In genomic region chr10:99619090-99619800, GRCh38 we compare ENCODE assay signal across 8 cellular contexts. TPM values are rescaled to one million over a fixed set of nuclear protein-coding genes. Genes with fewer than 3 reads are reported as not detected.
A peak's percentile ranks its signal among the peaks of the same experiment; 100 is the strongest.
DNase-seq lines count a peak whose midpoint lies in the region; ATAC-seq, FAIRE-seq and TF ChIP-seq lines count a peak whose summit lies in the region.

No MANE protein-coding gene starts in this region.

- no peak for FAIRE-seq in RCC 7860 (lab: Jason Lieb, UNC)

- peak overlapping the region; percentile 96 for H3K4me3 Mint-ChIP-seq in activated CD4-positive, alpha-beta T cell treated with anti-CD3 and anti-CD28 coated beads for 36 hours
- peak overlapping the region; percentile 84 for H3K4me3 Mint-ChIP-seq in neural crest cell

- no peaks in the 10 kb centered on the region for H3K27me3 ChIP-seq in endocrine pancreas (ENCODE audit: control insufficient read depth, insufficient read depth, low read length)

- H3K36me3 Mint-ChIP-seq in activated CD4-positive, alpha-beta T cell treated with anti-CD3 and anti-CD28 coated beads for 36 hours (ENCODE audit: low read depth) = peaks cover 27% of the 10 kb centered on the region
- H3K36me3 Mint-ChIP-seq in neural crest cell (ENCODE audit: low read depth) = no peaks in the 10 kb centered on the region

- no peaks in the 10 kb centered on the region for H3K36me3 ChIP-seq in endocrine pancreas (ENCODE audit: control insufficient read depth, insufficient read depth, low read length)

- peaks cover 49% of the 10 kb centered on the region for H3K4me1 Mint-ChIP-seq in activated CD4-positive, alpha-beta T cell treated with anti-CD3 and anti-CD28 coated beads for 36 hours
- peaks cover 34% of the 10 kb centered on the region for H3K4me1 Mint-ChIP-seq in neural crest cell

- peak overlapping the region; percentile 86 for H3K4me3 ChIP-seq in endocrine pancreas (ENCODE audit: control insufficient read depth, insufficient read depth, low read length)

- H3K27me3 Mint-ChIP-seq in activated CD4-positive, alpha-beta T cell treated with anti-CD3 and anti-CD28 coated beads for 36 hours = no peaks in the 10 kb centered on the region
- no peaks in the 10 kb centered on the region for H3K27me3 Mint-ChIP-seq in neural crest cell (ENCODE audit: low read depth)

- ATAC-seq in activated CD4-positive, alpha-beta T cell treated with anti-CD3 and anti-CD28 coated beads for 36 hours = no peak

- peak overlapping the region; percentile 98 for H3K27ac Mint-ChIP-seq in activated CD4-positive, alpha-beta T cell treated with anti-CD3 and anti-CD28 coated beads for 36 hours
- H3K27ac Mint-ChIP-seq in neural crest cell (ENCODE audit: unreplicated experiment) = peak overlapping the region; percentile 47

- H3K4me1 ChIP-seq in endocrine pancreas (ENCODE audit: control insufficient read depth, insufficient read depth, low read length) = peaks cover 27% of the 10 kb centered on the region

- no peak for TF ChIP-seq CTCF in neural crest cell (conservative IDR thresholded peaks at IDR 0.05)

- POLR2A ChIA-PET in activated CD4-positive, alpha-beta T cell treated with anti-CD3 and anti-CD28 coated beads for 36 hours (lab: Charles Lee) = interaction anchor here (0.5 to 4.3 kb wide), 5 partner anchors 40 to 189 kb away, joined by 3 to 30 read pairs (median 5); partner anchors contain the start of genes COX15, CUTC, ENTPD7 and GOT1

- no peaks in the 10 kb centered on the region for H3K9me3 Mint-ChIP-seq in activated CD4-positive, alpha-beta T cell treated with anti-CD3 and anti-CD28 coated beads for 36 hours (ENCODE audit: low read depth)
- no peaks in the 10 kb centered on the region for H3K9me3 Mint-ChIP-seq in neural crest cell

- H3K9me3 ChIP-seq in endocrine pancreas (ENCODE audit: control insufficient read depth, low read length) = no peaks in the 10 kb centered on the region

- intact Hi-C loops in activated CD4-positive, alpha-beta T cell treated with anti-CD3 and anti-CD28 coated beads for 36 hours (cut with DNase I, micrococcal nuclease) = no loop called here

- H3K9ac ChIP-seq in endocrine pancreas (ENCODE audit: control insufficient read depth, insufficient read depth, low read length) = peak overlapping the region; percentile 58

- CTCF ChIA-PET in activated CD4-positive, alpha-beta T cell treated with anti-CD3 and anti-CD28 coated beads for 36 hours (lab: Charles Lee) = interaction anchor here (0.7 to 2.5 kb wide), 7 partner anchors 10 to 1591 kb away, joined by 3 to 10 read pairs (median 3); no protein-coding TSS in a partner anchor

- DNase-seq in activated CD4-positive, alpha-beta T cell treated with anti-CD3 and anti-CD28 coated beads for 36 hours = peak; percentile 24
- DNase-seq in activated CD4-positive, alpha-beta T cell treated with anti-CD3 and anti-CD28 coated beads for 1 hour = no peak
- DNase-seq in RCC 7860 (ENCODE audit: low spot score) (peak; percentile 10), neural crest cell (ENCODE audit: low read depth, low spot score) (no peak), NCI-H748 treated with DMSO at 0.1 percent for 48 hours (lab: John Stamatoyannopoulos, UW) (no peak), T-helper 9 cell (no peak)
- no peak for DNase-seq in effector CD4-positive, alpha-beta T cell

RNA-seq across cellular contexts. Expression of gene SLC25A28, which starts 1.0 kb away (rescaled TPM):
- 10 to 100 TPM; 55.0 to 65.9 TPM for total RNA-seq in activated CD4-positive, alpha-beta T cell treated with anti-CD3 and anti-CD28 coated beads for 36 hours
- total RNA-seq in neural crest cell = 28.4 and 40.2 TPM in 2 replicates

RNA-seq across cellular contexts. Expression of gene ENTPD7, which starts 40.1 kb away (rescaled TPM):
- total RNA-seq in activated CD4-positive, alpha-beta T cell treated with anti-CD3 and anti-CD28 coated beads for 36 hours = 1 to 10 TPM; 2.5 to 2.7 TPM
- 23.9 and 24.9 TPM in 2 replicates for total RNA-seq in neural crest cell

Comparison
In these comparisons a context has a peak if more than half of its experiments do, and no peak if none do; other contexts are left out.
1. DNase-seq: peak in activated CD4-positive, alpha-beta T cell treated with anti-CD3 and anti-CD28 coated beads for 36 hours (single experiment) and RCC 7860 (single experiment); none in activated CD4-positive, alpha-beta T cell treated with anti-CD3 and anti-CD28 coated beads for 1 hour (single experiment), neural crest cell (single experiment), NCI-H748 treated with DMSO at 0.1 percent for 48 hours (single experiment), T-helper 9 cell (single experiment) and effector CD4-positive, alpha-beta T cell (single experiment).